In the genomic region with DNA sequence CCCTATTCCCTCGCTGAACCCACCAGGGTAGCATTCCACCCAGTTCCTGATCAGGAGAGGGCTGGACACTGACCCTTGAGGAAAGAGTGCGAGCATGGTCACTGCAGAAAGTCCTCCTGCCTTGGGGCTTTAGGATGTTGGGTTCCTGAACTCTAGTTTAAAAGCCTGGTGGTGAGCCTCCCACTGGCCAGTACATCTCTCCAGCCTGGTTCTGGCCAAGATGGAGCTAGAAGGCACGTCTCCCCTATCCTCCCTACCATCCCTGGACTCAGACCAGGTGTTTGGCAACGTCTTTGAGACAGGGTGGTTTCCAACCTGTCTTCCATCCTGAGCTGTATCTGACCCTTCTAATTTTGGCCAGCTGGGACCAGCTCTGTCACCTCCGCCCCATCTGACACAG, we compare ENCODE assay signal across 1 cellular context.
TF ChIP-seq lines count a peak whose summit lies in the region.

No MANE protein-coding gene starts in this region.

TF ChIP-seq in HepG2, 621 proteins besides CTCF, POLR2A, EP300 and RAD21:
- TF ChIP-seq, protein P1, sequence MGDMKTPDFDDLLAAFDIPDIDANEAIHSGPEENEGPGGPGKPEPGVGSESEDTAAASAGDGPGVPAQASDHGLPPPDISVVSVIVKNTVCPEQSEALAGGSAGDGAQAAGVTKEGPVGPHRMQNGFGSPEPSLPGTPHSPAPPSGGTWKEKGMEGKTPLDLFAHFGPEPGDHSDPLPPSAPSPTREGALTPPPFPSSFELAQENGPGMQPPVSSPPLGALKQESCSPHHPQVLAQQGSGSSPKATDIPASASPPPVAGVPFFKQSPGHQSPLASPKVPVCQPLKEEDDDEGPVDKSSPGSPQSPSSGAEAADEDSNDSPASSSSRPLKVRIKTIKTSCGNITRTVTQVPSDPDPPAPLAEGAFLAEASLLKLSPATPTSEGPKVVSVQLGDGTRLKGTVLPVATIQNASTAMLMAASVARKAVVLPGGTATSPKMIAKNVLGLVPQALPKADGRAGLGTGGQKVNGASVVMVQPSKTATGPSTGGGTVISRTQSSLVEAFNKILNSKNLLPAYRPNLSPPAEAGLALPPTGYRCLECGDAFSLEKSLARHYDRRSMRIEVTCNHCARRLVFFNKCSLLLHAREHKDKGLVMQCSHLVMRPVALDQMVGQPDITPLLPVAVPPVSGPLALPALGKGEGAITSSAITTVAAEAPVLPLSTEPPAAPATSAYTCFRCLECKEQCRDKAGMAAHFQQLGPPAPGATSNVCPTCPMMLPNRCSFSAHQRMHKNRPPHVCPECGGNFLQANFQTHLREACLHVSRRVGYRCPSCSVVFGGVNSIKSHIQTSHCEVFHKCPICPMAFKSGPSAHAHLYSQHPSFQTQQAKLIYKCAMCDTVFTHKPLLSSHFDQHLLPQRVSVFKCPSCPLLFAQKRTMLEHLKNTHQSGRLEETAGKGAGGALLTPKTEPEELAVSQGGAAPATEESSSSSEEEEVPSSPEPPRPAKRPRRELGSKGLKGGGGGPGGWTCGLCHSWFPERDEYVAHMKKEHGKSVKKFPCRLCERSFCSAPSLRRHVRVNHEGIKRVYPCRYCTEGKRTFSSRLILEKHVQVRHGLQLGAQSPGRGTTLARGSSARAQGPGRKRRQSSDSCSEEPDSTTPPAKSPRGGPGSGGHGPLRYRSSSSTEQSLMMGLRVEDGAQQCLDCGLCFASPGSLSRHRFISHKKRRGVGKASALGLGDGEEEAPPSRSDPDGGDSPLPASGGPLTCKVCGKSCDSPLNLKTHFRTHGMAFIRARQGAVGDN (CRISPR knock-in tag; IDR thresholded peaks at IDR 0.05): no peak
- no peak for TF ChIP-seq ZFP1 (CRISPR knock-in tag; IDR thresholded peaks at IDR 0.05)
- no peak for TF ChIP-seq SKI (IDR thresholded peaks at IDR 0.05; ENCODE audit: partially characterized antibody)
- no peak for TF ChIP-seq ZNF12 (CRISPR knock-in tag; IDR thresholded peaks at IDR 0.05)
- TF ChIP-seq ZSCAN12 (CRISPR knock-in tag; IDR thresholded peaks at IDR 0.05): no peak
- no peak for TF ChIP-seq ZSCAN25 (CRISPR knock-in tag; IDR thresholded peaks at IDR 0.05)
- no peak for TF ChIP-seq SALL2 (CRISPR knock-in tag; IDR thresholded peaks at IDR 0.05)
- TF ChIP-seq ZNF678 (CRISPR knock-in tag; IDR thresholded peaks at IDR 0.05): no peak
- no peak for TF ChIP-seq DR1 (CRISPR knock-in tag; IDR thresholded peaks at IDR 0.05)
- no peak for TF ChIP-seq ZNF772 (CRISPR knock-in tag; IDR thresholded peaks at IDR 0.05)
- TF ChIP-seq HNF4G (IDR thresholded peaks at IDR 0.05; ENCODE audit: borderline replicate concordance, low read depth, low read length): no peak
- TF ChIP-seq HNF4G (CRISPR knock-in tag; IDR thresholded peaks at IDR 0.05; ENCODE audit: borderline replicate concordance, low read depth): no peak
- no peak for TF ChIP-seq ZNF138 (CRISPR knock-in tag; IDR thresholded peaks at IDR 0.05; ENCODE audit: low read depth)
- no peak for TF ChIP-seq SALL1 (CRISPR knock-in tag; IDR thresholded peaks at IDR 0.05)
- TF ChIP-seq, protein P2, sequence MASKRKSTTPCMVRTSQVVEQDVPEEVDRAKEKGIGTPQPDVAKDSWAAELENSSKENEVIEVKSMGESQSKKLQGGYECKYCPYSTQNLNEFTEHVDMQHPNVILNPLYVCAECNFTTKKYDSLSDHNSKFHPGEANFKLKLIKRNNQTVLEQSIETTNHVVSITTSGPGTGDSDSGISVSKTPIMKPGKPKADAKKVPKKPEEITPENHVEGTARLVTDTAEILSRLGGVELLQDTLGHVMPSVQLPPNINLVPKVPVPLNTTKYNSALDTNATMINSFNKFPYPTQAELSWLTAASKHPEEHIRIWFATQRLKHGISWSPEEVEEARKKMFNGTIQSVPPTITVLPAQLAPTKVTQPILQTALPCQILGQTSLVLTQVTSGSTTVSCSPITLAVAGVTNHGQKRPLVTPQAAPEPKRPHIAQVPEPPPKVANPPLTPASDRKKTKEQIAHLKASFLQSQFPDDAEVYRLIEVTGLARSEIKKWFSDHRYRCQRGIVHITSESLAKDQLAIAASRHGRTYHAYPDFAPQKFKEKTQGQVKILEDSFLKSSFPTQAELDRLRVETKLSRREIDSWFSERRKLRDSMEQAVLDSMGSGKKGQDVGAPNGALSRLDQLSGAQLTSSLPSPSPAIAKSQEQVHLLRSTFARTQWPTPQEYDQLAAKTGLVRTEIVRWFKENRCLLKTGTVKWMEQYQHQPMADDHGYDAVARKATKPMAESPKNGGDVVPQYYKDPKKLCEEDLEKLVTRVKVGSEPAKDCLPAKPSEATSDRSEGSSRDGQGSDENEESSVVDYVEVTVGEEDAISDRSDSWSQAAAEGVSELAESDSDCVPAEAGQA (IDR thresholded peaks at IDR 0.05; ENCODE audit: low read depth): no peak
- TF ChIP-seq, protein P2 (CRISPR knock-in tag; IDR thresholded peaks at IDR 0.05; ENCODE audit: borderline replicate concordance): no peak
- TF ChIP-seq, protein P3, sequence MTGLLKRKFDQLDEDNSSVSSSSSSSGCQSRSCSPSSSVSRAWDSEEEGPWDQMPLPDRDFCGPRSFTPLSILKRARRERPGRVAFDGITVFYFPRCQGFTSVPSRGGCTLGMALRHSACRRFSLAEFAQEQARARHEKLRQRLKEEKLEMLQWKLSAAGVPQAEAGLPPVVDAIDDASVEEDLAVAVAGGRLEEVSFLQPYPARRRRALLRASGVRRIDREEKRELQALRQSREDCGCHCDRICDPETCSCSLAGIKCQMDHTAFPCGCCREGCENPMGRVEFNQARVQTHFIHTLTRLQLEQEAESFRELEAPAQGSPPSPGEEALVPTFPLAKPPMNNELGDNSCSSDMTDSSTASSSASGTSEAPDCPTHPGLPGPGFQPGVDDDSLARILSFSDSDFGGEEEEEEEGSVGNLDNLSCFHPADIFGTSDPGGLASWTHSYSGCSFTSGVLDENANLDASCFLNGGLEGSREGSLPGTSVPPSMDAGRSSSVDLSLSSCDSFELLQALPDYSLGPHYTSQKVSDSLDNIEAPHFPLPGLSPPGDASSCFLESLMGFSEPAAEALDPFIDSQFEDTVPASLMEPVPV (CRISPR knock-in tag; IDR thresholded peaks at IDR 0.05): no peak
- TF ChIP-seq, protein P4, sequence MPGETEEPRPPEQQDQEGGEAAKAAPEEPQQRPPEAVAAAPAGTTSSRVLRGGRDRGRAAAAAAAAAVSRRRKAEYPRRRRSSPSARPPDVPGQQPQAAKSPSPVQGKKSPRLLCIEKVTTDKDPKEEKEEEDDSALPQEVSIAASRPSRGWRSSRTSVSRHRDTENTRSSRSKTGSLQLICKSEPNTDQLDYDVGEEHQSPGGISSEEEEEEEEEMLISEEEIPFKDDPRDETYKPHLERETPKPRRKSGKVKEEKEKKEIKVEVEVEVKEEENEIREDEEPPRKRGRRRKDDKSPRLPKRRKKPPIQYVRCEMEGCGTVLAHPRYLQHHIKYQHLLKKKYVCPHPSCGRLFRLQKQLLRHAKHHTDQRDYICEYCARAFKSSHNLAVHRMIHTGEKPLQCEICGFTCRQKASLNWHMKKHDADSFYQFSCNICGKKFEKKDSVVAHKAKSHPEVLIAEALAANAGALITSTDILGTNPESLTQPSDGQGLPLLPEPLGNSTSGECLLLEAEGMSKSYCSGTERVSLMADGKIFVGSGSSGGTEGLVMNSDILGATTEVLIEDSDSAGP (CRISPR knock-in tag; IDR thresholded peaks at IDR 0.05; ENCODE audit: borderline replicate concordance): no peak
- TF ChIP-seq KAT8 (CRISPR knock-in tag; IDR thresholded peaks at IDR 0.05): no peak
- no peak for TF ChIP-seq SIX1 (CRISPR knock-in tag; IDR thresholded peaks at IDR 0.05; ENCODE audit: borderline replicate concordance)
TF ChIP-seq in HepG2: peak in this region for 0.
